1 cellular context compared by ENCODE assay signal in genomic region chr16:1960665-1961630, GRCh38.
TF ChIP-seq lines count a peak whose summit lies in the region.

No MANE protein-coding gene starts in this region.

TF ChIP-seq in K562, 482 proteins besides CTCF, POLR2A, EP300 and RAD21 (continued from another document and continues in another):
- TF ChIP-seq ZBTB43 (CRISPR knock-in tag; IDR thresholded peaks at IDR 0.05) (no peak), ZNF830 (CRISPR knock-in tag; IDR thresholded peaks at IDR 0.05) (no peak), E2F1 (CRISPR knock-in tag; IDR thresholded peaks at IDR 0.05) (no peak), ZNF253 (CRISPR knock-in tag; conservative IDR thresholded peaks at IDR 0.05) (peak; percentile 87), SAFB2 (IDR thresholded peaks at IDR 0.05; ENCODE audit: borderline replicate concordance, low read depth, low read length, severe bottlenecking) (no peak), ZHX1 (conservative IDR thresholded peaks at IDR 0.05; ENCODE audit: low read length) (no peak), ARID2 (IDR thresholded peaks at IDR 0.05) (no peak), ZNF76 (CRISPR knock-in tag; IDR thresholded peaks at IDR 0.05; ENCODE audit: borderline replicate concordance) (no peak), CHD4 (IDR thresholded peaks at IDR 0.05; ENCODE audit: insufficient read depth, insufficient replicate concordance, low read depth, low read length, poor library complexity, severe bottlenecking) (no peak), MCM5 (IDR thresholded peaks at IDR 0.05; ENCODE audit: low read depth) (no peak), ZNF780A (CRISPR knock-in tag; IDR thresholded peaks at IDR 0.05) (no peak), CBX2 (IDR thresholded peaks at IDR 0.05; ENCODE audit: insufficient read depth, low read length, poor library complexity, severe bottlenecking) (no peak), STAG1 (CRISPR knock-in tag; IDR thresholded peaks at IDR 0.05; ENCODE audit: borderline replicate concordance) (no peak), ZNF282 (CRISPR knock-in tag; IDR thresholded peaks at IDR 0.05) (peak; percentile 18; the same call in 1 of the 2 replicates), PYGO2 (tag; IDR thresholded peaks at IDR 0.05) (no peak), NR4A1 (CRISPR knock-in tag; IDR thresholded peaks at IDR 0.05) (no peak), NR4A1 (tag; IDR thresholded peaks at IDR 0.05) (no peak), BACH1 (tag; IDR thresholded peaks at IDR 0.05) (no peak), ILF3 (IDR thresholded peaks at IDR 0.05; ENCODE audit: borderline replicate concordance) (peak; percentile 90), ID3 (CRISPR knock-in tag; IDR thresholded peaks at IDR 0.05) (no peak), ID3 (tag; IDR thresholded peaks at IDR 0.05) (no peak), MAX (CRISPR knock-in tag; IDR thresholded peaks at IDR 0.05) (peak; percentile 61; the same call in 1 of the 2 replicates), NFATC3 (IDR thresholded peaks at IDR 0.05) (peak; percentile 70), ETS1 (conservative IDR thresholded peaks at IDR 0.05; ENCODE audit: control insufficient read depth, low read depth, low read length) (peak; percentile 61; the same call in 1 of the 2 replicates), ZNF407 (IDR thresholded peaks at IDR 0.05; ENCODE audit: low read depth) (no peak), ATF7 (IDR thresholded peaks at IDR 0.05) (no peak), TEAD4 (IDR thresholded peaks at IDR 0.05; ENCODE audit: low read length) (peak; percentile 26), TEAD4 (CRISPR knock-in tag; IDR thresholded peaks at IDR 0.05; ENCODE audit: borderline replicate concordance) (no peak), RBBP5 (IDR thresholded peaks at IDR 0.05; ENCODE audit: borderline replicate concordance, insufficient read depth, low read length, poor library complexity, severe bottlenecking) (no peak), HEY1 (CRISPR knock-in tag; IDR thresholded peaks at IDR 0.05; ENCODE audit: borderline replicate concordance) (no peak), SMAD3 (CRISPR knock-in tag; conservative IDR thresholded peaks at IDR 0.05) (peak; percentile 83), TCF15 (CRISPR knock-in tag; IDR thresholded peaks at IDR 0.05) (no peak), FOXM1 (IDR thresholded peaks at IDR 0.05; ENCODE audit: low read depth) (no peak), FOXM1 (CRISPR knock-in tag; IDR thresholded peaks at IDR 0.05; ENCODE audit: low read depth) (no peak), ZC3H4 (CRISPR knock-in tag; IDR thresholded peaks at IDR 0.05; ENCODE audit: borderline replicate concordance) (peak; percentile 7; the same call in 1 of the 2 replicates), SMARCC2 (IDR thresholded peaks at IDR 0.05; ENCODE audit: low read depth) (no peak), MIER1 (IDR thresholded peaks at IDR 0.05; ENCODE audit: low read depth) (no peak), E2F8 (IDR thresholded peaks at IDR 0.05; ENCODE audit: low read depth, partially characterized antibody) (peak; percentile 69), KDM5B (IDR thresholded peaks at IDR 0.05; ENCODE audit: insufficient replicate concordance, low read depth, low read length) (peak; percentile 20), ZNF146 (CRISPR knock-in tag; IDR thresholded peaks at IDR 0.05; ENCODE audit: unreplicated experiment) (no peak), ARHGAP35 (IDR thresholded peaks at IDR 0.05; ENCODE audit: partially characterized antibody) (no peak), TCF3 (CRISPR knock-in tag; IDR thresholded peaks at IDR 0.05) (no peak), RB1 (IDR thresholded peaks at IDR 0.05; ENCODE audit: low read depth) (peak; percentile 6; the same call in 1 of the 2 replicates), CHD1 (IDR thresholded peaks at IDR 0.05; ENCODE audit: low read length) (no peak), LARP7 (IDR thresholded peaks at IDR 0.05) (no peak), DPF2 (IDR thresholded peaks at IDR 0.05) (no peak), CBFB (CRISPR knock-in tag; IDR thresholded peaks at IDR 0.05) (no peak), CSDE1 (IDR thresholded peaks at IDR 0.05) (no peak), SUPT5H (IDR thresholded peaks at IDR 0.05) (peak; percentile 95), ZNF184 (CRISPR knock-in tag; IDR thresholded peaks at IDR 0.05) (no peak), NR2F6 (CRISPR knock-in tag; IDR thresholded peaks at IDR 0.05) (no peak), CBFA2T3 (IDR thresholded peaks at IDR 0.05) (no peak), TRIM24 (IDR thresholded peaks at IDR 0.05) (no peak)
